Comparison of ENCODE assay signal across 25 cellular contexts in genomic region chr22:19820880-19821522, GRCh38. TPM values are rescaled to one million over a fixed set of nuclear protein-coding genes. Genes with fewer than 3 reads are reported as not detected.
DNase-seq lines count a peak whose midpoint lies in the region; ATAC-seq, FAIRE-seq and TF ChIP-seq lines count a peak whose summit lies in the region.
"Had no signal": no experiment of that assay in that cellular context is flagged by ENCODE, and none has a peak within 500 bp of the region (broad histone marks: within the 10 kb centered on the region; RNA-seq: fewer than 3 reads in every experiment).

No MANE protein-coding gene starts in this region.

- H4K12ac ChIP-seq in trophoblast cell (ENCODE audit: low read depth, low read length) = no peak overlapping the region

- H3K18ac ChIP-seq in trophoblast cell (ENCODE audit: low read length) = no peak overlapping the region

- H2BK5ac ChIP-seq in trophoblast cell (ENCODE audit: low read depth, low read length, poor library complexity) = no peak overlapping the region

- intact Hi-C loops in PC-3 (cut with micrococcal nuclease) = no loop called here

- no peaks in the 10 kb centered on the region for H3F3A ChIP-seq in PC-3 (ENCODE audit: low read length, unreplicated experiment)

- no peak overlapping the region for H3K27ac ChIP-seq in PC-3 (ENCODE audit: low read length)
- no peak overlapping the region for H3K27ac ChIP-seq in endodermal cell (ENCODE audit: low read depth, low read length)
- H3K27ac ChIP-seq in trophoblast cell (ENCODE audit: low read depth, low read length) = no peak overlapping the region
- H3K27ac ChIP-seq: epithelial cell of prostate, GM23248, tibial artery had no signal

- FAIRE-seq in GM12891 (lab: Jason Lieb, UNC) = no peak
- FAIRE-seq: HTR-8/SVneo, islet of Langerhans had no signal

- H3K27me3 Mint-ChIP-seq in endodermal cell (ENCODE audit: insufficient read depth) = no peaks in the 10 kb centered on the region
- H3K27me3 Mint-ChIP-seq: memory B cell had no signal

- H3K79me2 ChIP-seq in PC-3 (ENCODE audit: low read length) = no peaks in the 10 kb centered on the region
- no peaks in the 10 kb centered on the region for H3K79me2 ChIP-seq in trophoblast cell (ENCODE audit: control insufficient read depth, insufficient read depth, low read length, poor library complexity)

- no peak overlapping the region for H3K4ac ChIP-seq in trophoblast cell (ENCODE audit: low read depth, low read length)

- no peaks in the 10 kb centered on the region for H3K9me3 Mint-ChIP-seq in endodermal cell
- H3K9me3 Mint-ChIP-seq: memory B cell, neural crest cell had no signal

- H3K9me2 ChIP-seq in PC-3 (replicated peaks; ENCODE audit: low read length) = no peaks in the 10 kb centered on the region

- no peak overlapping the region for H2BK120ac ChIP-seq in trophoblast cell (ENCODE audit: insufficient read depth, low read length, poor library complexity)

- H4K20me1 ChIP-seq in PC-3 (ENCODE audit: low read length) = no peaks in the 10 kb centered on the region

- POLR2A ChIA-PET in PC-3 (lab: Charles Lee; ENCODE audit: unreplicated experiment) = no interaction called here

- H3K27me3 ChIP-seq in PC-3 (ENCODE audit: low read length) (no peaks in the 10 kb centered on the region), endodermal cell (ENCODE audit: control insufficient read depth, insufficient read depth, low read length, poor library complexity, severe bottlenecking) (no peaks in the 10 kb centered on the region), trophoblast cell (ENCODE audit: insufficient read depth, low read length) (no peaks in the 10 kb centered on the region)
- H3K27me3 ChIP-seq: tibial artery had no signal

- H2AFZ ChIP-seq in PC-3 (ENCODE audit: low read length) (no peak overlapping the region), trophoblast cell (ENCODE audit: insufficient read depth, low read length, poor library complexity) (no peak overlapping the region)
- H2AFZ ChIP-seq: GM23248 had no signal

- no TSS peak for BruUV-seq in PC-3 (replicated peaks; lab: Mats Ljungman, UMichigan)

- H3K4me1 ChIP-seq in PC-3 (ENCODE audit: insufficient read depth, low read length) (no peaks in the 10 kb centered on the region), endodermal cell (ENCODE audit: control insufficient read depth, insufficient read depth, low read length) (no peaks in the 10 kb centered on the region), trophoblast cell (ENCODE audit: control insufficient read depth in 1 of 2, insufficient read depth in 2 of 2, low read length in 2 of 2) (peaks cover 11 to 16% of the 10 kb centered on the region in 2 experiments)

- H4K8ac ChIP-seq in trophoblast cell (ENCODE audit: low read depth, low read length) = no peak overlapping the region

- TF ChIP-seq POLR2A in GM12891 (IDR thresholded peaks at IDR 0.05; ENCODE audit: low read depth, low read length) = no peak
- TF ChIP-seq POLR2A in erythroblast (IDR thresholded peaks at IDR 0.05; ENCODE audit: low read length) = no peak

- no peak overlapping the region for H2BK12ac ChIP-seq in trophoblast cell (ENCODE audit: low read length)

- H3K27ac Mint-ChIP-seq in endodermal cell = no peak overlapping the region
- H3K27ac Mint-ChIP-seq: memory B cell had no signal

- H3K14ac ChIP-seq in trophoblast cell (ENCODE audit: low read length) = no peak overlapping the region

- no peak overlapping the region for H2AK5ac ChIP-seq in trophoblast cell (ENCODE audit: low read length)

- H3K9ac ChIP-seq in PC-3 (ENCODE audit: low read length) = no peak overlapping the region
- no peak overlapping the region for H3K9ac ChIP-seq in endodermal cell (ENCODE audit: extremely low read depth, low read length, poor library complexity, severe bottlenecking)
- H3K9ac ChIP-seq in trophoblast cell (ENCODE audit: low read length) = no peak overlapping the region
- H3K9ac ChIP-seq: GM23248 had no signal

- H3K36me3 Mint-ChIP-seq in endodermal cell (ENCODE audit: low read depth) = no peaks in the 10 kb centered on the region

- no peak overlapping the region for H3K4me2 ChIP-seq in PC-3 (ENCODE audit: low read length)
- no peak overlapping the region for H3K4me2 ChIP-seq in trophoblast cell (ENCODE audit: low read length)

- no peak overlapping the region for H3K4me3 Mint-ChIP-seq in endodermal cell
- H3K4me3 Mint-ChIP-seq: memory B cell, neural crest cell had no signal

- WGBS in endodermal cell (ENCODE audit: insufficient coverage in 1 of 2, insufficient read length in 1 of 2), 2 experiments = 94 to 96% methylated on average over 11 to 18 of the region's 18 CpGs
- WGBS in trophoblast cell (ENCODE audit: extremely low coverage, insufficient coverage, insufficient read length) = no CpG with 5 or more reads among the region's 18 CpGs

- ATAC-seq in PC-3 (no peak), GM21367 (IDR thresholded peaks at IDR 0.05; ENCODE audit: unreplicated experiment) (no peak)

- peak; percentile 14 for DNase-seq in GM12891 (ENCODE audit: insufficient read length, low spot score)
- DNase-seq in PC-3 = no peak
- DNase-seq in endodermal cell = peak; percentile 54
- no peak for DNase-seq in trophoblast cell
- DNase-seq in NCI-H2107 treated with DMSO at 0.1 percent for 48 hours (lab: John Stamatoyannopoulos, UW; ENCODE audit: unreplicated experiment) = no peak
- DNase-seq in SKM-1 (lab: John Stamatoyannopoulos, UW; ENCODE audit: unreplicated experiment) = no peak
- no peak for DNase-seq in erythroblast (lab: John Stamatoyannopoulos, UW)
- DNase-seq: activated CD4-positive, alpha-beta T cell treated with anti-CD3 and anti-CD28 coated beads for 4 hours; activated T-cell treated with anti-CD3 and anti-CD28 coated beads, Interleukin-2, amount 50 U/mL, for 48 hours; cerebellar nuclear complex; DMS79 treated with DMSO at 0.1 percent for 48 hours; GM23248; MM.1S; NCI-H2029; NCI-H69; RPMI8226; stimulated activated CD4-positive, alpha-beta T cell treated with anti-CD3 and anti-CD28 coated beads, Interleukin-4, amount 100 ng/mL, for 24 hours; T-helper 2 cell had no signal

- H3K23ac ChIP-seq in trophoblast cell (ENCODE audit: low read length) = no peak overlapping the region

- no peak overlapping the region for H3K4me3 ChIP-seq in PC-3 (ENCODE audit: low read length)
- no peak overlapping the region for H3K4me3 ChIP-seq in endodermal cell (ENCODE audit: low read length)
- H3K4me3 ChIP-seq in trophoblast cell (ENCODE audit: low read depth, low read length) = peak overlapping the region; percentile 17
- H3K4me3 ChIP-seq: GM23248, tibial artery had no signal

- CTCF ChIA-PET in PC-3 (lab: Charles Lee) = no interaction called here

- no peak overlapping the region for H4K91ac ChIP-seq in trophoblast cell (ENCODE audit: low read depth, low read length)

- TF ChIP-seq CTCF in PC-3 (conservative IDR thresholded peaks at IDR 0.05; ENCODE audit: low read depth, low read length) = 0 out of 2 replicates have a peak, but pooled peaks have one; percentile 14
- peak; percentile 49 for TF ChIP-seq CTCF in endodermal cell (conservative IDR thresholded peaks at IDR 0.05)

- H3K9me3 ChIP-seq in PC-3 (ENCODE audit: low read length) = no peaks in the 10 kb centered on the region
- H3K9me3 ChIP-seq in endodermal cell (ENCODE audit: control insufficient read depth, low read length) = no peaks in the 10 kb centered on the region
- H3K9me3 ChIP-seq in trophoblast cell (ENCODE audit: insufficient read depth, low read depth, low read length) = no peaks in the 10 kb centered on the region
- H3K9me3 ChIP-seq: tibial artery had no signal

- H3K79me1 ChIP-seq in trophoblast cell (ENCODE audit: low read length) = no peaks in the 10 kb centered on the region

- H3K36me3 ChIP-seq in PC-3 (ENCODE audit: low read depth, low read length) (no peaks in the 10 kb centered on the region), endodermal cell (ENCODE audit: control insufficient read depth, insufficient read depth, low read length) (no peaks in the 10 kb centered on the region), trophoblast cell (ENCODE audit: control insufficient read depth in 1 of 2, insufficient read depth in 2 of 2, low read length in 2 of 2) (peaks cover 0 to 5% of the 10 kb centered on the region in 2 experiments)

- no peaks in the 10 kb centered on the region for H3K4me1 Mint-ChIP-seq in endodermal cell

TF ChIP-seq in GM12891, 5 proteins besides CTCF, POLR2A, EP300 and RAD21:
- TF ChIP-seq PAX5 (IDR thresholded peaks at IDR 0.05; ENCODE audit: insufficient read depth, low read length, severe bottlenecking) = no peak
- no peak for TF ChIP-seq TAF1 (IDR thresholded peaks at IDR 0.05; ENCODE audit: low read depth, low read length)
- TF ChIP-seq POLR2AphosphoS5 (IDR thresholded peaks at IDR 0.05; ENCODE audit: low read depth, low read length) = no peak
- no peak for TF ChIP-seq POU2F2 (IDR thresholded peaks at IDR 0.05; ENCODE audit: low read depth, low read length)
- TF ChIP-seq SPI1 (IDR thresholded peaks at IDR 0.05; ENCODE audit: low read depth, low read length) = no peak

RNA-seq across cellular contexts. Expression of gene GNB1L, which starts 33.7 kb away (rescaled TPM):
- 3.5 TPM for polyA plus RNA-seq in GM12891 (2012; ENCODE audit: low read depth, missing spikeins)
- total RNA-seq in PC-3 (2014; rRNA removed) = 27.0 and 28.8 TPM in 2 replicates
- 10 to 100 TPM in 1 of 2 donors, 1 to 10 TPM in 1; 9.5 to 12.2 TPM for total RNA-seq in endodermal cell
- polyA plus RNA-seq in endodermal cell (2013, experiment 1 of 2) = 10.1 TPM
- polyA plus RNA-seq in endodermal cell (2013, experiment 2 of 2) = 7.7 TPM
- polyA plus RNA-seq in trophoblast cell (2013) = 10.4 and 11.5 TPM in 2 replicates

RNA-seq across cellular contexts. Expression of gene RTL10, which starts 33.7 kb away (rescaled TPM):
- 5.7 TPM for polyA plus RNA-seq in GM12891 (2012; ENCODE audit: low read depth, missing spikeins)
- total RNA-seq in PC-3 (2014; rRNA removed) (7.8 and 12.2 TPM in 2 replicates), endodermal cell (10 to 100 TPM; 20.6 to 22.2 TPM)
- polyA plus RNA-seq in endodermal cell (2013, experiment 1 of 2) = 12.4 TPM
- 12.1 TPM for polyA plus RNA-seq in endodermal cell (2013, experiment 2 of 2)
- polyA plus RNA-seq in trophoblast cell (2013) = 10.8 and 11.6 TPM in 2 replicates

Comparison
In these comparisons a context has a peak if more than half of its experiments do, and no peak if none do; other contexts are left out.
1. DNase-seq: peak in GM12891 (single experiment) and endodermal cell (single experiment); none in PC-3 (single experiment), trophoblast cell (0 of 2), NCI-H2107 treated with DMSO at 0.1 percent for 48 hours (single experiment), SKM-1 (single experiment) and erythroblast (0 of 2).